Comparison of ENCODE assay signal across 15 cellular contexts in genomic region chr20:36060676-36061075, GRCh38.
A peak's percentile ranks its signal among the peaks of the same experiment; 100 is the strongest.
DNase-seq lines count a peak whose midpoint lies in the region; ATAC-seq and TF ChIP-seq lines count a peak whose summit lies in the region.
"Had no signal": no experiment of that assay in that cellular context is flagged by ENCODE, and none has a peak within 500 bp of the region (broad histone marks: within the 10 kb centered on the region; RNA-seq: fewer than 3 reads in every experiment).

No MANE protein-coding gene starts in this region.

- ATAC-seq in upper lobe of left lung (ENCODE audit: low FRiP score in 2 of 2), result no peak
- ATAC-seq: A549 had no signal

- no peak overlapping the region for H4K8ac ChIP-seq in trophoblast cell (ENCODE audit: low read depth, low read length)

- no peak overlapping the region for H4K12ac ChIP-seq in trophoblast cell (ENCODE audit: low read depth, low read length)

- CTCF ChIA-PET in mammary epithelial cell (lab: Charles Lee; ENCODE audit: low non-redundant PET), result no interaction called here

- no peak overlapping the region for H3K4me3 ChIP-seq in mammary epithelial cell (replicated peaks in 1 of 3; ENCODE audit: insufficient read depth in 1 of 3, low read depth in 2 of 3, low read length in 3 of 3)
- no peak overlapping the region for H3K4me3 ChIP-seq in breast epithelium
- no peak overlapping the region for H3K4me3 ChIP-seq in epithelial cell of proximal tubule (ENCODE audit: low read depth, low read length)
- no peak overlapping the region for H3K4me3 ChIP-seq in trophoblast cell (ENCODE audit: low read depth, low read length)
- H3K4me3 ChIP-seq in upper lobe of left lung, result no peak overlapping the region
- H3K4me3 ChIP-seq: A549, HAP-1 had no signal

- H3K27me3 ChIP-seq in mammary epithelial cell (ENCODE audit: insufficient read depth, low read length) (no peaks in the 10 kb centered on the region), breast epithelium (no peaks in the 10 kb centered on the region), trophoblast cell (ENCODE audit: insufficient read depth, low read length) (no peaks in the 10 kb centered on the region), upper lobe of left lung (no peaks in the 10 kb centered on the region)

- no peak overlapping the region for H2AK5ac ChIP-seq in trophoblast cell (ENCODE audit: low read length)

- dilution Hi-C loops in mammary epithelial cell (cut with HindIII; ENCODE audit: low sequenced_read_pairs), result no loop called here

- DNase-seq in mammary epithelial cell, result peak; percentile 69
- DNase-seq in breast epithelium (ENCODE audit: low spot score in 2 of 2), result no peak
- peak; percentile 31 for DNase-seq in epithelial cell of proximal tubule (ENCODE audit: low read depth)
- DNase-seq in trophoblast cell, result peak; percentile 52 to 88
- no peak for DNase-seq in upper lobe of left lung
- no peak for DNase-seq in NCI-H82 (lab: John Stamatoyannopoulos, UW)
- no peak for DNase-seq in NCI-H510A (lab: John Stamatoyannopoulos, UW)
- DNase-seq in activated CD8-positive, alpha-beta memory T cell treated with anti-CD3 and anti-CD28 coated beads, Interleukin-2, amount 50 U/mL, for 4 hours, result no peak
- DNase-seq: AML-193; Caco-2; CD4-positive, alpha-beta T cell had no signal

- H3K14ac ChIP-seq in trophoblast cell (ENCODE audit: low read length), result no peak overlapping the region

- no peak for TF ChIP-seq POLR2A in breast epithelium (IDR thresholded peaks at IDR 0.05)
- TF ChIP-seq POLR2A in upper lobe of left lung (IDR thresholded peaks at IDR 0.05), result no peak

- peaks cover 36% of the 10 kb centered on the region for H3K4me1 ChIP-seq in mammary epithelial cell (ENCODE audit: insufficient read depth, low read length)
- H3K4me1 ChIP-seq in breast epithelium, result peaks cover 0 to 4% of the 10 kb centered on the region in 2 donors
- peaks cover 16 to 17% of the 10 kb centered on the region in 2 experiments for H3K4me1 ChIP-seq in trophoblast cell (ENCODE audit: control insufficient read depth in 1 of 2, insufficient read depth in 2 of 2, low read length in 2 of 2)
- peaks cover 12 to 16% (median 13%) of the 10 kb centered on the region in 4 donors for H3K4me1 ChIP-seq in upper lobe of left lung

- H3K4ac ChIP-seq in trophoblast cell (ENCODE audit: low read depth, low read length), result no peak overlapping the region

- intact Hi-C loops in mammary epithelial cell (cut with micrococcal nuclease), result no loop called here
- intact Hi-C loops in breast epithelium (cut with DNase I; ENCODE audit: low total_unique reads), result no loop called here

- H3K9ac ChIP-seq in mammary epithelial cell (ENCODE audit: insufficient read depth, low read length) (no peak overlapping the region), trophoblast cell (ENCODE audit: low read length) (no peak overlapping the region)

- H4K20me1 ChIP-seq in mammary epithelial cell (ENCODE audit: insufficient read depth, low read length), result no peaks in the 10 kb centered on the region

- H3K4me2 ChIP-seq in mammary epithelial cell (ENCODE audit: insufficient read depth, low read depth, low read length) (no peak overlapping the region), trophoblast cell (ENCODE audit: low read length) (no peak overlapping the region)
- H3K4me2 ChIP-seq: A549 had no signal

- in situ Hi-C loops in mammary epithelial cell (cut with MboI; ENCODE audit: low sequenced_read_pairs in 2 of 2), result no loop called here

- no peak overlapping the region for H4K91ac ChIP-seq in trophoblast cell (ENCODE audit: low read depth, low read length)

- BruUV-seq in mammary epithelial cell (replicated peaks; lab: Mats Ljungman, UMichigan), result no TSS peak

- 63% methylated on average over 1 of the region's 1 CpG for WGBS in mammary epithelial cell (ENCODE audit: low coverage, missing lambda C conversion rate)
- no CpG with 5 or more reads among the region's 1 CpG for WGBS in trophoblast cell (ENCODE audit: extremely low coverage, insufficient coverage, insufficient read length)
- 89 to 92% methylated on average over 1 of the region's 1 CpG for WGBS in upper lobe of left lung, 2 donors

- no peak for TF ChIP-seq EP300 in upper lobe of left lung (IDR thresholded peaks at IDR 0.05)

- no peak overlapping the region for H2BK12ac ChIP-seq in trophoblast cell (ENCODE audit: low read length)

- H3K36me3 ChIP-seq in mammary epithelial cell (ENCODE audit: insufficient read depth, low read length), result no peaks in the 10 kb centered on the region
- no peaks in the 10 kb centered on the region for H3K36me3 ChIP-seq in breast epithelium
- no peaks in the 10 kb centered on the region for H3K36me3 ChIP-seq in trophoblast cell (ENCODE audit: control insufficient read depth in 1 of 2, insufficient read depth in 2 of 2, low read length in 2 of 2)
- H3K36me3 ChIP-seq in upper lobe of left lung, result no peaks in the 10 kb centered on the region
- H3K36me3 ChIP-seq: HAP-1 had no signal

- H2BK120ac ChIP-seq in trophoblast cell (ENCODE audit: insufficient read depth, low read length, poor library complexity), result no peak overlapping the region

- TF ChIP-seq CTCF in mammary epithelial cell (conservative IDR thresholded peaks at IDR 0.05 in 1 of 2, IDR thresholded peaks at IDR 0.05 in 1 of 2; ENCODE audit: extremely low read depth in 1 of 2, insufficient read depth in 1 of 2, low read depth in 1 of 2, low read length in 2 of 2) (no peak), breast epithelium (IDR thresholded peaks at IDR 0.05) (no peak), epithelial cell of proximal tubule (conservative IDR thresholded peaks at IDR 0.05; ENCODE audit: low read depth, low read length) (no peak), upper lobe of left lung (IDR thresholded peaks at IDR 0.05) (no peak)

- no peaks in the 10 kb centered on the region for H3K9me3 ChIP-seq in mammary epithelial cell (replicated peaks; ENCODE audit: insufficient read depth, low read length)
- no peaks in the 10 kb centered on the region for H3K9me3 ChIP-seq in breast epithelium
- no peaks in the 10 kb centered on the region for H3K9me3 ChIP-seq in trophoblast cell (ENCODE audit: insufficient read depth, low read depth, low read length)
- H3K9me3 ChIP-seq in upper lobe of left lung, result no peaks in the 10 kb centered on the region
- H3K9me3 ChIP-seq: A549, HAP-1 had no signal

- H2AFZ ChIP-seq in mammary epithelial cell (ENCODE audit: low read depth, low read length) (no peak overlapping the region), trophoblast cell (ENCODE audit: insufficient read depth, low read length, poor library complexity) (no peak overlapping the region)

- H3K79me1 ChIP-seq in trophoblast cell (ENCODE audit: low read length), result peaks cover 13% of the 10 kb centered on the region

- H3K79me2 ChIP-seq in mammary epithelial cell (ENCODE audit: insufficient read depth, low read length) (no peaks in the 10 kb centered on the region), trophoblast cell (ENCODE audit: control insufficient read depth, insufficient read depth, low read length, poor library complexity) (peaks cover 6% of the 10 kb centered on the region)

- H3K18ac ChIP-seq in trophoblast cell (ENCODE audit: low read length), result no peak overlapping the region

- no peak overlapping the region for H2BK5ac ChIP-seq in trophoblast cell (ENCODE audit: low read depth, low read length, poor library complexity)

- H3K27ac ChIP-seq in mammary epithelial cell (ENCODE audit: insufficient read depth, low read depth, low read length), result no peak overlapping the region
- H3K27ac ChIP-seq in breast epithelium, result no peak overlapping the region
- H3K27ac ChIP-seq in trophoblast cell (ENCODE audit: low read depth, low read length), result no peak overlapping the region
- H3K27ac ChIP-seq in upper lobe of left lung, result no peak overlapping the region
- H3K27ac ChIP-seq: 22Rv1, A549, C4-2B had no signal

- H3K23ac ChIP-seq in trophoblast cell (ENCODE audit: low read length), result no peak overlapping the region

Comparison
In these comparisons a context has a peak if more than half of its experiments do, and no peak if none do; other contexts are left out.
1. DNase-seq: peak in mammary epithelial cell (single experiment), epithelial cell of proximal tubule (single experiment) and trophoblast cell (2 of 2); none in breast epithelium (0 of 2), upper lobe of left lung (0 of 2), NCI-H82 (single experiment), NCI-H510A (single experiment) and activated CD8-positive, alpha-beta memory T cell treated with anti-CD3 and anti-CD28 coated beads, Interleukin-2, amount 50 U/mL, for 4 hours (single experiment).